ENCODE assay signal across 9 cellular contexts in the genomic region with DNA sequence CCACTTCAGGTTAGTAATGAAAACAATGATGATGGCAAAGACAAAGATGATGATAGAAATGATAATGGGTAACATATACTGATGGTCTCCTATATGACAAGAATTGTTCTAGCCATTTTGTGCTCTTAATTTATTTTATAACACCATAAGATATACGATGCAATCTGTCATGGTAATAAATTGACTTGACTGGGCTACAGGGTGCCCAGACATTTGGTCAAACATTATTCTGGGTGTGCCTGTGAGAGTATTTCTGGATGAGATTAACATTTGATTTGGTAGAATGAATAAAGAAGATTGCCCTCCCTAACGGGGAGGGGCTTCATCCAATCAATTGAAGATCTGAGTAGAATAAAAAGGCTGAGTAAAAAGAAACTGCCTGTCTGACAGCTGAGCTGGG.
"Had no signal": no experiment of that assay in that cellular context is flagged by ENCODE, and none has a peak within 500 bp of the region (broad histone marks: within the 10 kb centered on the region; RNA-seq: fewer than 3 reads in every experiment).

No MANE protein-coding gene starts in this region.

- ATAC-seq: GM23338, HCT116 had no signal

- H3K4me1 ChIP-seq: HAP-1 had no signal

- H3K4me3 ChIP-seq: GM23248, GM23338, HAP-1 had no signal

- H3K4me3 Mint-ChIP-seq: GM23338, H9, HFFc6 had no signal

- H3K36me3 ChIP-seq: HAP-1 had no signal

- DNase-seq: GM23248, GOT3, H7, H9, HCEC 1CT, HFFc6 had no signal

- H3K27ac Mint-ChIP-seq: GM23338, H9, HFFc6 had no signal

- H3K27ac ChIP-seq: GM23248 had no signal

- H3K9me3 ChIP-seq: HAP-1 had no signal
